1 cellular context compared by ENCODE assay signal in genomic region chr11:67391304-67392181, GRCh38.
A peak's percentile ranks its signal among the peaks of the same experiment; 100 is the strongest.
TF ChIP-seq lines count a peak whose summit lies in the region.

Gene RAD9A, plus strand, starts transcription at chr11:67391986. Its CDS starts 59 bp downstream, at chr11:67392045.

TF ChIP-seq in K562, 482 proteins besides CTCF, POLR2A, EP300 and RAD21 (continued from another document):
- TF ChIP-seq PBX2 (CRISPR knock-in tag; IDR thresholded peaks at IDR 0.05; ENCODE audit: low read depth) (no peak), PBX2 (tag; conservative IDR thresholded peaks at IDR 0.05; ENCODE audit: low read depth) (no peak), ZNF263 (CRISPR knock-in tag; IDR thresholded peaks at IDR 0.05; ENCODE audit: borderline replicate concordance) (no peak), ZNF212 (CRISPR knock-in tag; IDR thresholded peaks at IDR 0.05) (no peak), ASH1L (IDR thresholded peaks at IDR 0.05; ENCODE audit: borderline replicate concordance, low read depth, partially characterized antibody) (no peak), ZNF778 (CRISPR knock-in tag; IDR thresholded peaks at IDR 0.05) (no peak), ZNF76 (CRISPR knock-in tag; IDR thresholded peaks at IDR 0.05; ENCODE audit: borderline replicate concordance) (0 out of 2 replicates have a peak, but pooled peaks have one; percentile 7), ZKSCAN8 (CRISPR knock-in tag; IDR thresholded peaks at IDR 0.05) (no peak), SMAD4 (CRISPR knock-in tag; conservative IDR thresholded peaks at IDR 0.05) (peak; percentile 83), SAFB (IDR thresholded peaks at IDR 0.05; ENCODE audit: borderline replicate concordance, low read depth, low read length) (no peak), RREB1 (CRISPR knock-in tag; IDR thresholded peaks at IDR 0.05) (0 out of 2 replicates have a peak, but pooled peaks have one; percentile 54), WHSC1 (IDR thresholded peaks at IDR 0.05; ENCODE audit: low read length) (no peak), KDM1A (IDR thresholded peaks at IDR 0.05) (no peak), HDAC2 (IDR thresholded peaks at IDR 0.05) (0 out of 2 replicates have a peak, but pooled peaks have one; percentile 65), U2AF1 (optimal IDR thresholded peaks at IDR 0.05; ENCODE audit: low read depth, low read length) (no peak), BACH1 (tag; IDR thresholded peaks at IDR 0.05) (no peak), SNAPC5 (CRISPR knock-in tag; IDR thresholded peaks at IDR 0.05) (no peak), CREB3L1 (IDR thresholded peaks at IDR 0.05; ENCODE audit: borderline replicate concordance, low read depth) (peak; percentile 41; the same call in 1 of the 2 replicates), NEUROD1 (IDR thresholded peaks at IDR 0.05; ENCODE audit: borderline replicate concordance, low read depth, low read length, partially characterized antibody) (peak; percentile 60), FOXP1 (CRISPR knock-in tag; IDR thresholded peaks at IDR 0.05) (peak; percentile 89; the same call in 1 of the 2 replicates), PURB (CRISPR knock-in tag; IDR thresholded peaks at IDR 0.05; ENCODE audit: low read depth) (no peak), ZNF124 (CRISPR knock-in tag; IDR thresholded peaks at IDR 0.05) (0 out of 2 replicates have a peak, but pooled peaks have one; percentile 22), ZNF780A (CRISPR knock-in tag; IDR thresholded peaks at IDR 0.05) (no peak), ZNF444 (CRISPR knock-in tag; IDR thresholded peaks at IDR 0.05) (no peak), CTBP1 (IDR thresholded peaks at IDR 0.05; ENCODE audit: borderline replicate concordance) (peak; percentile 35; the same call in 1 of the 2 replicates), ZBTB34 (CRISPR knock-in tag; IDR thresholded peaks at IDR 0.05) (no peak), BHLHE40 (IDR thresholded peaks at IDR 0.05; ENCODE audit: low read length) (peak; percentile 99), ZFPM2 (CRISPR knock-in tag; IDR thresholded peaks at IDR 0.05) (no peak), POLR2G (IDR thresholded peaks at IDR 0.05; ENCODE audit: low read depth, low read length) (peak; percentile 83), ESRRA (IDR thresholded peaks at IDR 0.05; ENCODE audit: borderline replicate concordance, low read depth) (peak; percentile 77), TRIM25 (IDR thresholded peaks at IDR 0.05; ENCODE audit: borderline replicate concordance) (no peak), ZNF584 (CRISPR knock-in tag; IDR thresholded peaks at IDR 0.05; ENCODE audit: low read depth) (no peak), PPARD (CRISPR knock-in tag; IDR thresholded peaks at IDR 0.05) (no peak), SMARCC2 (IDR thresholded peaks at IDR 0.05; ENCODE audit: low read depth) (no peak), NFRKB (IDR thresholded peaks at IDR 0.05; ENCODE audit: low read depth) (no peak)
- TF ChIP-seq, protein P1, sequence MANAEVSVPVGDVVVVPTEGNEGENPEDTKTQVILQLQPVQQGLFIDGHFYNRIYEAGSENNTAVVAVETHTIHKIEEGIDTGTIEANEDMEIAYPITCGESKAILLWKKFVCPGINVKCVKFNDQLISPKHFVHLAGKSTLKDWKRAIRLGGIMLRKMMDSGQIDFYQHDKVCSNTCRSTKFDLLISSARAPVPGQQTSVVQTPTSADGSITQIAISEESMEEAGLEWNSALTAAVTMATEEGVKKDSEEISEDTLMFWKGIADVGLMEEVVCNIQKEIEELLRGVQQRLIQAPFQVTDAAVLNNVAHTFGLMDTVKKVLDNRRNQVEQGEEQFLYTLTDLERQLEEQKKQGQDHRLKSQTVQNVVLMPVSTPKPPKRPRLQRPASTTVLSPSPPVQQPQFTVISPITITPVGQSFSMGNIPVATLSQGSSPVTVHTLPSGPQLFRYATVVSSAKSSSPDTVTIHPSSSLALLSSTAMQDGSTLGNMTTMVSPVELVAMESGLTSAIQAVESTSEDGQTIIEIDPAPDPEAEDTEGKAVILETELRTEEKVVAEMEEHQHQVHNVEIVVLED (CRISPR knock-in tag; IDR thresholded peaks at IDR 0.05): peak; percentile 86
- TF ChIP-seq, protein P2, sequence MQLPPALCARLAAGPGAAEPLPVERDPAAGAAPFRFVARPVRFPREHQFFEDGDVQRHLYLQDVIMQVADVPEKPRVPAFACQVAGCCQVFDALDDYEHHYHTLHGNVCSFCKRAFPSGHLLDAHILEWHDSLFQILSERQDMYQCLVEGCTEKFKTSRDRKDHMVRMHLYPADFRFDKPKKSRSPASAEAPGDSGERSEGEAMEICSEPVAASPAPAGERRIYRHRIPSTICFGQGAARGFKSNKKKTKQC (CRISPR knock-in tag; IDR thresholded peaks at IDR 0.05): peak; percentile 96; the same call in 1 of the 2 replicates
- TF ChIP-seq, protein P3, sequence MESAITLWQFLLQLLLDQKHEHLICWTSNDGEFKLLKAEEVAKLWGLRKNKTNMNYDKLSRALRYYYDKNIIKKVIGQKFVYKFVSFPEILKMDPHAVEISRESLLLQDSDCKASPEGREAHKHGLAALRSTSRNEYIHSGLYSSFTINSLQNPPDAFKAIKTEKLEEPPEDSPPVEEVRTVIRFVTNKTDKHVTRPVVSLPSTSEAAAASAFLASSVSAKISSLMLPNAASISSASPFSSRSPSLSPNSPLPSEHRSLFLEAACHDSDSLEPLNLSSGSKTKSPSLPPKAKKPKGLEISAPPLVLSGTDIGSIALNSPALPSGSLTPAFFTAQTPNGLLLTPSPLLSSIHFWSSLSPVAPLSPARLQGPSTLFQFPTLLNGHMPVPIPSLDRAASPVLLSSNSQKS (CRISPR knock-in tag; IDR thresholded peaks at IDR 0.05): no peak
